ENCODE assay signal across 8 cellular contexts in genomic region chr6:156776841-156777576, GRCh38. TPM values are rescaled to one million over a fixed set of nuclear protein-coding genes. Genes with fewer than 3 reads are reported as not detected.
DNase-seq lines count a peak whose midpoint lies in the region; ATAC-seq, FAIRE-seq and TF ChIP-seq lines count a peak whose summit lies in the region.

ARID1B (plus strand) TSS chr6:156777378; CDS start chr6:156777681, 303 bp downstream.

- no peak for FAIRE-seq in A549 (lab: Jason Lieb, UNC)

- POLR2A ChIA-PET in A549 (lab: Yijun Ruan, JAX), result interaction anchor here (1.0 to 2.5 kb wide), 3 partner anchors 57 to 245 kb away, joined by 3 to 17 read pairs (median 16); no protein-coding TSS in a partner anchor

- H3K9me3 ChIP-seq in A549, result no peaks in the 10 kb centered on the region

- TF ChIP-seq CTCF in A549 (IDR thresholded peaks at IDR 0.05), result no peak

- peak within 1 kb of the TSS; percentile 87 for H3K4me3 ChIP-seq in A549

- no peak; a peak in 1 of 5 replicates for TF ChIP-seq RAD21 in A549 (conservative IDR thresholded peaks at IDR 0.05 in 1 of 2, IDR thresholded peaks at IDR 0.05 in 1 of 2)

- no peak for TF ChIP-seq EP300 in A549 (IDR thresholded peaks at IDR 0.05)

- 3% methylated on average over 30 of the region's 65 CpGs for WGBS in A549 (ENCODE audit: missing lambda C conversion rate)

- peaks cover 32% of the 10 kb centered on the region for H3K4me1 ChIP-seq in A549

- peak within 1 kb of the TSS; percentile 98 to 100 for H3K27ac ChIP-seq in A549

- CTCF ChIA-PET in A549 (lab: Yijun Ruan, JAX), result no interaction called here

- peak within 1 kb of the TSS; percentile 89 for H3K4me2 ChIP-seq in A549

- DNase-seq in A549 (ENCODE audit: low read depth in 1 of 2, low spot score in 1 of 2) (peak; percentile 33 to 75), NCI-H2227 (lab: John Stamatoyannopoulos, UW; ENCODE audit: unreplicated experiment) (peak; percentile 87), cerebellum (ENCODE audit: low spot score) (peak; percentile 80), kidney tubule cell (ENCODE audit: low spot score) (peak; percentile 80)
- DNase-seq in activated CD4-positive, alpha-beta T cell treated with anti-CD3 and anti-CD28 coated beads for 1 hour, result peak; percentile 66
- DNase-seq in stimulated activated CD4-positive, alpha-beta T cell treated with anti-CD3 and anti-CD28 coated beads, Interleukin-1b, Interleukin-23, amount 100 ng/mL, for 24 hours (ENCODE audit: low read depth in 4 of 4, low spot score in 1 of 4), result peak; percentile 43 to 58 (median 53)

- ATAC-seq in A549 (peak; percentile 62 to 71), GM18517 (IDR thresholded peaks at IDR 0.05; ENCODE audit: unreplicated experiment) (peak; percentile 54), HG03025 (IDR thresholded peaks at IDR 0.05; ENCODE audit: low FRiP score, unreplicated experiment) (peak; percentile 46)

- peak; percentile 36 for TF ChIP-seq POLR2A in A549 (IDR thresholded peaks at IDR 0.05; ENCODE audit: low read length)

TF ChIP-seq in A549, 52 proteins besides CTCF, POLR2A, EP300 and RAD21:
- TF ChIP-seq KDM5A (IDR thresholded peaks at IDR 0.05) (no peak), CHD4 (IDR thresholded peaks at IDR 0.05; ENCODE audit: borderline replicate concordance) (no peak), PHF8 (IDR thresholded peaks at IDR 0.05; ENCODE audit: borderline replicate concordance, low read depth) (peak; percentile 72), FOSB (CRISPR knock-in tag; IDR thresholded peaks at IDR 0.05) (no peak), NFE2L2 (conservative IDR thresholded peaks at IDR 0.05; ENCODE audit: low read length) (no peak), MAFK (IDR thresholded peaks at IDR 0.05; ENCODE audit: partially characterized antibody) (no peak), CEBPB (IDR thresholded peaks at IDR 0.05) (no peak), TP53 (CRISPR knock-in tag; IDR thresholded peaks at IDR 0.05) (no peak), NPAS2 (CRISPR knock-in tag; IDR thresholded peaks at IDR 0.05; ENCODE audit: borderline replicate concordance) (no peak), REST (IDR thresholded peaks at IDR 0.05) (0 out of 2 replicates have a peak, but pooled peaks have one; percentile 23), JUN (IDR thresholded peaks at IDR 0.05) (peak in 1 of 2 experiments; percentile 64; a peak in 2 of 5 replicates), ZSCAN20 (CRISPR knock-in tag; IDR thresholded peaks at IDR 0.05) (no peak), EHMT2 (IDR thresholded peaks at IDR 0.05; ENCODE audit: low read depth) (no peak), HES2 (IDR thresholded peaks at IDR 0.05) (no peak), FOSL2 (IDR thresholded peaks at IDR 0.05) (no peak), FOSL2 (CRISPR knock-in tag; IDR thresholded peaks at IDR 0.05) (peak; percentile 4; the same call in 1 of the 2 replicates), CHD2 (IDR thresholded peaks at IDR 0.05; ENCODE audit: low read length, partially characterized antibody) (no peak)
TF ChIP-seq in A549: peak in this region for 4.

RNA-seq across cellular contexts. Expression of gene ARID1B, which starts in this region (rescaled TPM):
- polyA plus RNA-seq in A549 (2011; rRNA removed), result 16.3 and 19.2 TPM in 2 replicates
- polyA plus RNA-seq in A549 (2012; cell fraction: cytosol; rRNA removed), result 10.8 and 12.2 TPM in 2 replicates
- 15.1 and 20.0 TPM in 2 replicates for polyA plus RNA-seq in A549 (2012; cell fraction: nucleus; rRNA removed)
- 13.5 to 14.3 TPM (median 14.1 TPM) in 3 replicates for polyA plus RNA-seq in A549 (2017; fragmentation: RNase III; extraction: RNeasy Plus Mini Kit Qiagen cat#74134 plus additional on column Dnase treatment)
- polyA minus RNA-seq in A549 (2011; rRNA and poly(A)+ RNA removed), result 93.0 and 94.2 TPM in 2 replicates
- total RNA-seq in cerebellum, result 214 TPM

Comparison
In these comparisons a context has a peak if more than half of its experiments do, and no peak if none do; other contexts are left out.
1. Peak in every context shown above with its lines: DNase-seq, ATAC-seq, H3K4me3 ChIP-seq and H3K27ac ChIP-seq.